1 cellular context compared by ENCODE assay signal in genomic region chr7:100437150-100438100, GRCh38.
TF ChIP-seq lines count a peak whose summit lies in the region.

No MANE protein-coding gene starts in this region.

TF ChIP-seq in K562, 482 proteins besides CTCF, POLR2A, EP300 and RAD21:
- peak in 1 of 2 experiments; percentile 23 for TF ChIP-seq E2F6 (IDR thresholded peaks at IDR 0.05; ENCODE audit: borderline replicate concordance in 1 of 2, extremely low read depth in 1 of 2, insufficient read depth in 1 of 2, insufficient read length in 1 of 2, low read depth in 1 of 2, low read length in 1 of 2, poor library complexity in 1 of 2, severe bottlenecking in 1 of 2)
- 0 out of 2 replicates have a peak, but pooled peaks have one; percentile 4 for TF ChIP-seq ZNF592 (IDR thresholded peaks at IDR 0.05)
- TF ChIP-seq NR4A1 (CRISPR knock-in tag; IDR thresholded peaks at IDR 0.05) = no peak
- 0 out of 2 replicates have a peak, but pooled peaks have one; percentile 7 for TF ChIP-seq NR4A1 (tag; IDR thresholded peaks at IDR 0.05)
- TF ChIP-seq CCNT2 (IDR thresholded peaks at IDR 0.05; ENCODE audit: borderline replicate concordance, extremely low read depth, insufficient read length, low read depth, low read length) = no peak
- TF ChIP-seq NFIX (CRISPR knock-in tag; IDR thresholded peaks at IDR 0.05; ENCODE audit: low read depth) = no peak
- no peak for TF ChIP-seq ARID4B (CRISPR knock-in tag; IDR thresholded peaks at IDR 0.05)
- peak; percentile 1 for TF ChIP-seq ZNF280A (IDR thresholded peaks at IDR 0.05; ENCODE audit: low read depth, partially characterized antibody)
- TF ChIP-seq DEAF1 (CRISPR knock-in tag; IDR thresholded peaks at IDR 0.05) = no peak
- no peak for TF ChIP-seq ZNF146 (CRISPR knock-in tag; IDR thresholded peaks at IDR 0.05; ENCODE audit: unreplicated experiment)
- no peak for TF ChIP-seq ZNF76 (CRISPR knock-in tag; IDR thresholded peaks at IDR 0.05; ENCODE audit: borderline replicate concordance)
- TF ChIP-seq BCOR (IDR thresholded peaks at IDR 0.05) = 0 out of 2 replicates have a peak, but pooled peaks have one; percentile 6
- 0 out of 2 replicates have a peak, but pooled peaks have one; percentile 39 for TF ChIP-seq SREBF2 (CRISPR knock-in tag; IDR thresholded peaks at IDR 0.05)
- TF ChIP-seq ZNF280B (CRISPR knock-in tag; IDR thresholded peaks at IDR 0.05) = no peak
- no peak for TF ChIP-seq SMAD4 (CRISPR knock-in tag; conservative IDR thresholded peaks at IDR 0.05)
